In genomic region chr14:58282925-58283593, GRCh38 we compare ENCODE assay signal across 14 cellular contexts. TPM values are rescaled to one million over a fixed set of nuclear protein-coding genes. Genes with fewer than 3 reads are reported as not detected.
DNase-seq lines count a peak whose midpoint lies in the region; ATAC-seq and TF ChIP-seq lines count a peak whose summit lies in the region.
"Had no signal": no experiment of that assay in that cellular context is flagged by ENCODE, and none has a peak within 500 bp of the region (broad histone marks: within the 10 kb centered on the region; RNA-seq: fewer than 3 reads in every experiment).

No MANE protein-coding gene starts in this region.

- TF ChIP-seq POLR2A in erythroblast (IDR thresholded peaks at IDR 0.05; ENCODE audit: low read length), result no peak

- CTCF ChIA-PET in SK-N-SH (lab: Yijun Ruan, JAX), result interaction anchor here (1.2 to 1.6 kb wide), 2 partner anchors 19 to 37 kb away, joined by 3 read pairs; no protein-coding TSS in a partner anchor
- CTCF ChIA-PET in CD8-positive, alpha-beta memory T cell (lab: Charles Lee), result interaction anchor here (1.2 kb wide), 1 partner anchor 36 kb away, joined by 4 read pairs; no protein-coding TSS in a partner anchor

- H3K36me3 Mint-ChIP-seq in CD8-positive, alpha-beta memory T cell, result peaks cover 5 to 86% (median 30%) of the 10 kb centered on the region in 3 donors

- peaks cover 92% of the 10 kb centered on the region for H3K79me2 ChIP-seq in SK-N-SH (ENCODE audit: insufficient read depth)
- peaks cover 89% of the 10 kb centered on the region for H3K79me2 ChIP-seq in osteoblast (ENCODE audit: insufficient read depth, low read length)

- no peak for ATAC-seq in SK-N-SH treated with all-trans-retinoic acid at 6 μM for 48 hours
- no peak for ATAC-seq in HG02885 (IDR thresholded peaks at IDR 0.05; ENCODE audit: poor library complexity, unreplicated experiment)

- peak overlapping the region in 6 of 8 donors; percentile 24 to 67 (median 48) for H3K27ac Mint-ChIP-seq in CD8-positive, alpha-beta memory T cell

- H2AFZ ChIP-seq in SK-N-SH (ENCODE audit: low read depth) (no peak overlapping the region), osteoblast (ENCODE audit: low read length) (no peak overlapping the region)

- DNase-seq in SK-N-SH (no peak), osteoblast (ENCODE audit: insufficient read length, low spot score, missing footprints) (no peak), NCI-H2029 treated with DMSO at 0.1 percent for 48 hours (lab: John Stamatoyannopoulos, UW) (no peak), erythroblast (lab: John Stamatoyannopoulos, UW) (no peak)
- no peak for DNase-seq in CD8-positive, alpha-beta memory T cell
- no peak for DNase-seq in effector memory CD4-positive, alpha-beta T cell
- DNase-seq: immature natural killer cell, NCI-H1930, SHP77, testis had no signal

- H3K9me3 ChIP-seq in SK-N-SH (no peaks in the 10 kb centered on the region), osteoblast (ENCODE audit: low read depth, low read length) (no peaks in the 10 kb centered on the region)
- no peaks in the 10 kb centered on the region for H3K9me3 ChIP-seq in CD8-positive, alpha-beta memory T cell (ENCODE audit: low read length)
- H3K9me3 ChIP-seq in effector memory CD4-positive, alpha-beta T cell (ENCODE audit: control insufficient read depth, low read length), result no peaks in the 10 kb centered on the region
- H3K9me3 ChIP-seq: testis had no signal

- no peak for TF ChIP-seq EP300 in SK-N-SH (IDR thresholded peaks at IDR 0.05; ENCODE audit: borderline replicate concordance in 1 of 2, low read depth in 1 of 2, low read length in 1 of 2)

- H4K20me1 ChIP-seq in SK-N-SH (ENCODE audit: insufficient read depth) (peaks cover 21% of the 10 kb centered on the region), osteoblast (ENCODE audit: insufficient read depth, low read length) (peaks cover 26% of the 10 kb centered on the region)

- TF ChIP-seq RAD21 in SK-N-SH (IDR thresholded peaks at IDR 0.05; ENCODE audit: low read length), result no peak

- peak overlapping the region; percentile 16 to 91; a peak in 2 of 4 replicates for H3K27ac ChIP-seq in SK-N-SH (ENCODE audit: low read depth in 2 of 2, low read length in 1 of 2)
- no peak overlapping the region for H3K27ac ChIP-seq in CD8-positive, alpha-beta memory T cell (ENCODE audit: low read depth, low read length)
- peak overlapping the region; percentile 36 for H3K27ac ChIP-seq in effector memory CD4-positive, alpha-beta T cell (ENCODE audit: insufficient read depth, low read length, poor library complexity, severe bottlenecking)
- peak overlapping the region; percentile 84 for H3K27ac ChIP-seq in osteoblast (ENCODE audit: low read depth, low read length)
- H3K27ac ChIP-seq: 22Rv1 had no signal

- H3K9me2 ChIP-seq in SK-N-SH, result no peaks in the 10 kb centered on the region

- H3K4me3 ChIP-seq in SK-N-SH (ENCODE audit: low read depth in 2 of 2, low read length in 1 of 2) (no peak overlapping the region), osteoblast (ENCODE audit: insufficient read depth, low read length) (no peak overlapping the region)
- H3K4me3 ChIP-seq in CD8-positive, alpha-beta memory T cell (ENCODE audit: low read length), result no peak overlapping the region
- no peak overlapping the region for H3K4me3 ChIP-seq in effector memory CD4-positive, alpha-beta T cell (ENCODE audit: insufficient read depth, low read depth, low read length, poor library complexity, severe bottlenecking)
- H3K4me3 ChIP-seq: skin epidermis, testis had no signal

- no peak overlapping the region for H3K4me2 ChIP-seq in SK-N-SH
- H3K4me2 ChIP-seq in osteoblast (ENCODE audit: insufficient read depth, low read length), result no peak overlapping the region

- TF ChIP-seq CTCF in SK-N-SH (IDR thresholded peaks at IDR 0.05), result no peak
- no peak for TF ChIP-seq CTCF in osteoblast (IDR thresholded peaks at IDR 0.05; ENCODE audit: extremely low read depth, low read depth, low read length)

- H3K27me3 Mint-ChIP-seq in CD8-positive, alpha-beta memory T cell, result no peaks in the 10 kb centered on the region

- peaks cover 57 to 78% of the 10 kb centered on the region in 2 experiments for H3K36me3 ChIP-seq in SK-N-SH (replicated peaks in 1 of 2; ENCODE audit: control insufficient read depth in 1 of 2, insufficient read depth in 2 of 2, low read length in 1 of 2)
- peaks cover 32% of the 10 kb centered on the region for H3K36me3 ChIP-seq in CD8-positive, alpha-beta memory T cell (ENCODE audit: insufficient read depth, low read length)
- peaks cover 43% of the 10 kb centered on the region for H3K36me3 ChIP-seq in effector memory CD4-positive, alpha-beta T cell (ENCODE audit: control insufficient read depth, insufficient read depth, low read length)
- H3K36me3 ChIP-seq in osteoblast (ENCODE audit: insufficient read depth, low read length), result peaks cover 60% of the 10 kb centered on the region

- H3K9me3 Mint-ChIP-seq in CD8-positive, alpha-beta memory T cell, result no peaks in the 10 kb centered on the region
- H3K9me3 Mint-ChIP-seq: immature natural killer cell had no signal

- POLR2A ChIA-PET in SK-N-SH (lab: Yijun Ruan, JAX), result no interaction called here
- POLR2A ChIA-PET in CD8-positive, alpha-beta memory T cell (lab: Charles Lee), result interaction anchor here (0.6 kb wide), 1 partner anchor 25 kb away, joined by 7 read pairs; no protein-coding TSS in a partner anchor

- peaks cover 63 to 78% (median 72%) of the 10 kb centered on the region in 3 donors for H3K4me1 Mint-ChIP-seq in CD8-positive, alpha-beta memory T cell

- H3K27me3 ChIP-seq in SK-N-SH (ENCODE audit: insufficient read depth) (no peaks in the 10 kb centered on the region), osteoblast (ENCODE audit: insufficient read depth, low read length) (no peaks in the 10 kb centered on the region)
- no peaks in the 10 kb centered on the region for H3K27me3 ChIP-seq in CD8-positive, alpha-beta memory T cell (ENCODE audit: insufficient read depth, low read length, poor library complexity, severe bottlenecking)
- H3K27me3 ChIP-seq in effector memory CD4-positive, alpha-beta T cell (replicated peaks; ENCODE audit: control insufficient read depth, insufficient read depth, low read length, poor library complexity, severe bottlenecking), result no peaks in the 10 kb centered on the region
- H3K27me3 ChIP-seq: testis had no signal

- H3F3A ChIP-seq in SK-N-SH (replicated peaks; ENCODE audit: insufficient read depth), result peaks cover 30% of the 10 kb centered on the region

- H3K4me1 ChIP-seq in SK-N-SH (ENCODE audit: control insufficient read depth in 1 of 2, insufficient read depth in 2 of 2, low read depth in 1 of 2, low read length in 1 of 2), result peaks cover 11 to 16% of the 10 kb centered on the region in 2 experiments; a peak in 3 of 4 replicates
- peaks cover 28% of the 10 kb centered on the region for H3K4me1 ChIP-seq in CD8-positive, alpha-beta memory T cell (ENCODE audit: insufficient read depth, low read length)
- peaks cover 18% of the 10 kb centered on the region for H3K4me1 ChIP-seq in effector memory CD4-positive, alpha-beta T cell (ENCODE audit: control insufficient read depth, insufficient read depth, low read length, poor library complexity, severe bottlenecking)
- H3K4me1 ChIP-seq in osteoblast (ENCODE audit: insufficient read depth, low read length), result peaks cover 22% of the 10 kb centered on the region
- H3K4me1 ChIP-seq: testis had no signal

- 85% methylated on average over 4 of the region's 4 CpGs for WGBS in SK-N-SH (ENCODE audit: low lambda C conversion rate)

- no peak overlapping the region for H3K9ac ChIP-seq in SK-N-SH

- no peak overlapping the region for H3K4me3 Mint-ChIP-seq in CD8-positive, alpha-beta memory T cell
- H3K4me3 Mint-ChIP-seq: immature natural killer cell had no signal

TF ChIP-seq in SK-N-SH, 30 proteins besides CTCF, POLR2A, EP300 and RAD21 (continues in another document):
- TF ChIP-seq GABPA (IDR thresholded peaks at IDR 0.05; ENCODE audit: low read depth), result no peak
- no peak for TF ChIP-seq CHD2 (IDR thresholded peaks at IDR 0.05; ENCODE audit: low read length, partially characterized antibody)
- TF ChIP-seq NFIC (IDR thresholded peaks at IDR 0.05; ENCODE audit: borderline replicate concordance), result no peak
- no peak for TF ChIP-seq FOXJ3 (CRISPR knock-in tag; IDR thresholded peaks at IDR 0.05)
- no peak for TF ChIP-seq SMC3 (IDR thresholded peaks at IDR 0.05; ENCODE audit: low read depth, low read length)

TF ChIP-seq in SK-N-SH treated with all-trans-retinoic acid at 6 μM for 48 hours, 23 proteins besides CTCF, POLR2A, EP300 and RAD21:
- TF ChIP-seq BACH2 (CRISPR knock-in tag; IDR thresholded peaks at IDR 0.05; ENCODE audit: borderline replicate concordance) (no peak), POU6F1 (CRISPR knock-in tag; IDR thresholded peaks at IDR 0.05; ENCODE audit: borderline replicate concordance, low read depth) (no peak), PPARA (CRISPR knock-in tag; IDR thresholded peaks at IDR 0.05; ENCODE audit: borderline replicate concordance) (no peak)

RNA-seq across cellular contexts. Expression of gene ARID4A, which starts 15.3 kb away (rescaled TPM):
- 4.6 and 5.6 TPM in 2 replicates for polyA plus RNA-seq in SK-N-SH (2012; rRNA removed)
- 4.8 and 7.2 TPM in 2 replicates for polyA plus RNA-seq in SK-N-SH (2012; cell fraction: cytosol; rRNA removed)
- 12.3 and 13.9 TPM in 2 replicates for polyA plus RNA-seq in SK-N-SH (2012; cell fraction: nucleus; rRNA removed)
- total RNA-seq in CD8-positive, alpha-beta memory T cell, result 10 to 100 TPM; 19.6 to 20.4 TPM
- 38.3 TPM for polyA plus RNA-seq in CD8-positive, alpha-beta memory T cell
- 14.4 and 14.5 TPM in 2 replicates for total RNA-seq in osteoblast

RNA-seq across cellular contexts. Expression of gene PSMA3, which starts 38.4 kb away (rescaled TPM):
- 203 and 214 TPM in 2 replicates for polyA plus RNA-seq in SK-N-SH (2012; rRNA removed)
- polyA plus RNA-seq in SK-N-SH (2012; cell fraction: cytosol; rRNA removed), result 226 and 277 TPM in 2 replicates
- polyA plus RNA-seq in SK-N-SH (2012; cell fraction: nucleus; rRNA removed), result 80.2 and 132 TPM in 2 replicates
- total RNA-seq in CD8-positive, alpha-beta memory T cell, result 100 to 1,000 TPM; 334 to 343 TPM
- 150 TPM for polyA plus RNA-seq in CD8-positive, alpha-beta memory T cell
- total RNA-seq in osteoblast, result 76.7 and 83.1 TPM in 2 replicates
